ENCODE assay signal across 2 cellular contexts in the genomic region with DNA sequence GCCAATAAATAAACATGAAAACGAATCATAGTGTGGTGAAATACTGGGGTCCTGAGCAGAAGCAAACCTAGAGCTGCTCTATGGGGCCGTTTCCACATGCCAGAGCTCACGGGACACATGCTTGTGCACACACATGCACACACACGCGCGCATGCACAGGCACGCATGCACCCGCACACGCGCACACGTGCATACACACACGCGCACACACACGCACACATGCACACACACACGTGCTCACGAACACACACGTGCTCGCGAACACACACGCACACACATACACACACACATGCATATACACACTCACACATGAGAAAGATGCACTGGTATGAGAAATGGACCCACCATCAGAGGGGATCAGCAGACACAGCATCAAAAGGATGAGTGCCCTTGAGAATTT.
TF ChIP-seq lines count a peak whose summit lies in the region.

No MANE protein-coding gene starts in this region.

TF ChIP-seq in HEK293, 187 proteins besides CTCF, POLR2A, EP300 and RAD21:
- TF ChIP-seq KLF9 (tag by site-specific recombination; IDR thresholded peaks at IDR 0.05; ENCODE audit: low read depth) (no peak), ZNF792 (tag by site-specific recombination; IDR thresholded peaks at IDR 0.05) (no peak)
- TF ChIP-seq, protein P1, sequence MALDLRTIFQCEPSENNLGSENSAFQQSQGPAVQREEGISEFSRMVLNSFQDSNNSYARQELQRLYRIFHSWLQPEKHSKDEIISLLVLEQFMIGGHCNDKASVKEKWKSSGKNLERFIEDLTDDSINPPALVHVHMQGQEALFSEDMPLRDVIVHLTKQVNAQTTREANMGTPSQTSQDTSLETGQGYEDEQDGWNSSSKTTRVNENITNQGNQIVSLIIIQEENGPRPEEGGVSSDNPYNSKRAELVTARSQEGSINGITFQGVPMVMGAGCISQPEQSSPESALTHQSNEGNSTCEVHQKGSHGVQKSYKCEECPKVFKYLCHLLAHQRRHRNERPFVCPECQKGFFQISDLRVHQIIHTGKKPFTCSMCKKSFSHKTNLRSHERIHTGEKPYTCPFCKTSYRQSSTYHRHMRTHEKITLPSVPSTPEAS (tag by site-specific recombination; IDR thresholded peaks at IDR 0.05) = peak; percentile 78
TF ChIP-seq in HEK293: peak in this region for 1.

TF ChIP-seq in GM12878, 131 proteins besides CTCF, POLR2A, EP300 and RAD21:
- TF ChIP-seq SMARCA5 (IDR thresholded peaks at IDR 0.05) (no peak), TCF3 (IDR thresholded peaks at IDR 0.05; ENCODE audit: borderline replicate concordance, insufficient read depth, low read depth, low read length) (peak; percentile 92)
- TF ChIP-seq, protein P2, sequence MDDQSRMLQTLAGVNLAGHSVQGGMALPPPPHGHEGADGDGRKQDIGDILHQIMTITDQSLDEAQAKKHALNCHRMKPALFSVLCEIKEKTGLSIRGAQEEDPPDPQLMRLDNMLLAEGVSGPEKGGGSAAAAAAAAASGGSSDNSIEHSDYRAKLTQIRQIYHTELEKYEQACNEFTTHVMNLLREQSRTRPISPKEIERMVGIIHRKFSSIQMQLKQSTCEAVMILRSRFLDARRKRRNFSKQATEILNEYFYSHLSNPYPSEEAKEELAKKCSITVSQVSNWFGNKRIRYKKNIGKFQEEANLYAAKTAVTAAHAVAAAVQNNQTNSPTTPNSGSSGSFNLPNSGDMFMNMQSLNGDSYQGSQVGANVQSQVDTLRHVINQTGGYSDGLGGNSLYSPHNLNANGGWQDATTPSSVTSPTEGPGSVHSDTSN (IDR thresholded peaks at IDR 0.05; ENCODE audit: insufficient replicate concordance, low read depth, low read length) = peak; percentile 45
- TF ChIP-seq, protein P3, sequence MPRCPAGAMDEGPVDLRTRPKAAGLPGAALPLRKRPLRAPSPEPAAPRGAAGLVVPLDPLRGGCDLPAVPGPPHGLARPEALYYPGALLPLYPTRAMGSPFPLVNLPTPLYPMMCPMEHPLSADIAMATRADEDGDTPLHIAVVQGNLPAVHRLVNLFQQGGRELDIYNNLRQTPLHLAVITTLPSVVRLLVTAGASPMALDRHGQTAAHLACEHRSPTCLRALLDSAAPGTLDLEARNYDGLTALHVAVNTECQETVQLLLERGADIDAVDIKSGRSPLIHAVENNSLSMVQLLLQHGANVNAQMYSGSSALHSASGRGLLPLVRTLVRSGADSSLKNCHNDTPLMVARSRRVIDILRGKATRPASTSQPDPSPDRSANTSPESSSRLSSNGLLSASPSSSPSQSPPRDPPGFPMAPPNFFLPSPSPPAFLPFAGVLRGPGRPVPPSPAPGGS (IDR thresholded peaks at IDR 0.05; ENCODE audit: borderline replicate concordance, insufficient read depth, low read depth, low read length, poor library complexity, severe bottlenecking) = peak; percentile 95
- TF ChIP-seq, protein P4, sequence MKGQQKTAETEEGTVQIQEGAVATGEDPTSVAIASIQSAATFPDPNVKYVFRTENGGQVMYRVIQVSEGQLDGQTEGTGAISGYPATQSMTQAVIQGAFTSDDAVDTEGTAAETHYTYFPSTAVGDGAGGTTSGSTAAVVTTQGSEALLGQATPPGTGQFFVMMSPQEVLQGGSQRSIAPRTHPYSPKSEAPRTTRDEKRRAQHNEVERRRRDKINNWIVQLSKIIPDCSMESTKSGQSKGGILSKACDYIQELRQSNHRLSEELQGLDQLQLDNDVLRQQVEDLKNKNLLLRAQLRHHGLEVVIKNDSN (IDR thresholded peaks at IDR 0.05; ENCODE audit: borderline replicate concordance, extremely low read length, insufficient read depth, low read depth, low read length) = no peak
